Comparison of ENCODE assay signal across 17 cellular contexts in genomic region chr13:114018461-114019055, GRCh38. TPM values are rescaled to one million over a fixed set of nuclear protein-coding genes. Genes with fewer than 3 reads are reported as not detected.
"Had no signal": no experiment of that assay in that cellular context is flagged by ENCODE, and none has a peak within 500 bp of the region (broad histone marks: within the 10 kb centered on the region; RNA-seq: fewer than 3 reads in every experiment).

No MANE protein-coding gene starts in this region.

- ATAC-seq: activated CD8-positive, alpha-beta T cell treated with anti-CD3 and anti-CD28 coated beads, Interleukin-2, amount 10 ng/mL, durations not matched to agents 7 days and 5 days had no signal

- H3K4me3 Mint-ChIP-seq: activated CD8-positive, alpha-beta T cell treated with anti-CD3 and anti-CD28 coated beads, Interleukin-2, amount 10 ng/mL, durations not matched to agents 7 days and 5 days; activated naive CD8-positive, alpha-beta T cell; activated T-cell treated with anti-CD3 and anti-CD28 coated beads, Interleukin-2, amount 50 U/mL, for 4 hours; brain; IgD-negative memory B cell; T-helper 1 cell treated with Interleukin-12 subunit alpha and Interleukin-12 subunit beta and Interleukin-4 antibody, amounts not matched to agents 30 μg/mL and 1 μg/mL, for 36 hours; WTC11 had no signal

- H3K4me1 Mint-ChIP-seq: WTC11 had no signal

- H3K4me2 ChIP-seq: KMS-11 had no signal

- H3K9ac ChIP-seq: KMS-11 had no signal

- H3K36me3 Mint-ChIP-seq: activated naive CD8-positive, alpha-beta T cell; IgD-negative memory B cell had no signal

- H3K27ac Mint-ChIP-seq: activated CD8-positive, alpha-beta T cell treated with anti-CD3 and anti-CD28 coated beads, Interleukin-2, amount 10 ng/mL, durations not matched to agents 7 days and 5 days; activated naive CD8-positive, alpha-beta T cell; brain; T-helper 1 cell treated with Interleukin-12 subunit alpha and Interleukin-12 subunit beta and Interleukin-4 antibody, amounts not matched to agents 30 μg/mL and 1 μg/mL, for 36 hours; WTC11 had no signal

- H3K9me3 Mint-ChIP-seq: activated T-cell treated with anti-CD3 and anti-CD28 coated beads, Interleukin-2, amount 50 U/mL, for 4 hours; brain; IgD-negative memory B cell; T-helper 1 cell treated with Interleukin-12 subunit alpha and Interleukin-12 subunit beta and Interleukin-4 antibody, amounts not matched to agents 30 μg/mL and 1 μg/mL, for 36 hours; WTC11 had no signal

- H3K27ac ChIP-seq: KMS-11 had no signal

- DNase-seq: cerebellar nuclear complex, NCI-H1092, NCI-H2029, NCI-H2107, NCI-H2171 treated with DMSO at 0.1 percent for 48 hours, NCI-H526 treated with DMSO at 0.1 percent for 48 hours had no signal

- H3K27me3 Mint-ChIP-seq: activated naive CD8-positive, alpha-beta T cell; brain; IgD-negative memory B cell had no signal

RNA-seq across cellular contexts. Expression of gene C13orf46, which starts 44.7 kb away (rescaled TPM):
- total RNA-seq: NCI-H460, RPMI7951, SK-MEL-5 had no signal
